7 cellular contexts compared by ENCODE assay signal in the genomic region with DNA sequence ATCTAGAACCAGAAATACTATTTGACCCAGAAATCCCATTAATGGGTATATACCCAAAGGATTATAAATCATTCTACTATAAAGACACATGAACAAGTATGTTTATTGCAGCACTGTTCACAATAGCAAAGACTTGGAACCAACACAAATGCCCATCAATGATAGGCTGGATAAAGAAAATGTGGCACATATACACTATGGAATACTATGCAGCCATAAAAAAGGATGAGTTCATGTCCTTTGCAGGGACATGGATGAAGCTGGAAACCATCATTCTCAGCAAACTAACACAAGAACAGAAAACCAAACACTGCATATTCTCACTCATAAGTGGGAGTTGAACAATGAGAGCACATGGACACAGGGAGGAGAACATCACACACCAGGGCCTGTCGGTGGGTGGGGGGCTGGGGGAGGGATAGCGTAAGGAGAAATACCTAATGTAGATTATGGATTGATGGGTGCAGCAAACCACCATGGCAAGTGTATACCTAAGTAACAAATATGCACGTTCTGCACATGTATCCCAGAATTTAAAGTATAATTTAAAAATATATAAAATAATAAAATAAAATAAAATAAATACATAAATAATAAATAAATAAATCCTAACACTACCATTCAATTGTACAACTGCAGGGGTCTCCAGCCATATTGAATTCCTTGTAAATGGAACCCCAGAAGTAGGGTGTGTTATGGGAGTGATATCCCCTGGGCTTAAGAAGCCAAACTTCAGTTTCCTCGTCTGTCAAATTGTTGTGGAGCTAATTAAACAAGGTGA.
A peak's percentile ranks its signal among the peaks of the same experiment; 100 is the strongest.
DNase-seq lines count a peak whose midpoint lies in the region; ATAC-seq, FAIRE-seq and TF ChIP-seq lines count a peak whose summit lies in the region.
"Not testable (repeated sequence)": the region's sequence is repeated elsewhere in the genome, so short reads cannot be mapped to it uniquely, and the experiment has no call there.

No MANE protein-coding gene starts in this region.

- H3K9ac ChIP-seq in K562 (ENCODE audit: insufficient read depth in 1 of 2, low read depth in 2 of 2, low read length in 2 of 2); neural progenitor cell: not testable (repeated sequence)

- peaks cover 16% of the 10 kb centered on the region for H3K4me1 Mint-ChIP-seq in GM23338
- peaks cover 16% of the 10 kb centered on the region for H3K4me1 Mint-ChIP-seq in WTC11
- H3K4me1 Mint-ChIP-seq in activated naive CD4-positive, alpha-beta T cell treated with anti-CD3 and anti-CD28 coated beads, Interleukin-2, amount 50 U/mL, for 24 hours; neural progenitor cell: not testable (repeated sequence)

- not testable (repeated sequence) for H3K27ac ChIP-seq in GM23338 (ENCODE audit: low read depth); HEK293 (ENCODE audit: extremely low read depth, low read depth, low read length); K562 (ENCODE audit: extremely low read depth, low read depth, low read length); neural progenitor cell

- not testable (repeated sequence) for TF ChIP-seq RAD21 in K562 (CRISPR knock-in tag; conservative IDR thresholded peaks at IDR 0.05 in 1 of 2, IDR thresholded peaks at IDR 0.05 in 1 of 2)

- H3K9me3 ChIP-seq in HEK293 (ENCODE audit: control insufficient read depth, insufficient read depth, low read depth, low read length); K562 (replicated peaks; ENCODE audit: control insufficient read depth, insufficient read depth, low read depth, low read length); neural progenitor cell (ENCODE audit: low read depth): not testable (repeated sequence)

- not testable (repeated sequence) for TF ChIP-seq EP300 in K562 (IDR thresholded peaks at IDR 0.05; ENCODE audit: low read length)

- H3K27me3 Mint-ChIP-seq in GM23338 (ENCODE audit: insufficient read depth, low read depth, poor library complexity); neural progenitor cell (ENCODE audit: insufficient read depth, low read depth): not testable (repeated sequence)
- peaks cover 14% of the 10 kb centered on the region for H3K27me3 Mint-ChIP-seq in WTC11 (ENCODE audit: low read depth)
- peaks cover 17% of the 10 kb centered on the region for H3K27me3 Mint-ChIP-seq in activated naive CD4-positive, alpha-beta T cell treated with anti-CD3 and anti-CD28 coated beads, Interleukin-2, amount 50 U/mL, for 24 hours

- 8% methylated on average over 2 of the region's 4 CpGs for WGBS in K562 (ENCODE audit: insufficient coverage, low coverage, missing lambda C conversion rate)

- DNase-seq in GM23338 (ENCODE audit: low spot score); WTC11 (ENCODE audit: low spot score); K562 (ENCODE audit: extremely low read depth in 1 of 4, low spot score in 3 of 4); neural progenitor cell (ENCODE audit: low spot score): not testable (repeated sequence)

- not testable (repeated sequence) for H3K9me2 ChIP-seq in GM23338 (ENCODE audit: insufficient read depth)

- in situ Hi-C loops in K562 (cut with MboI), result not testable (repeated sequence)

- not testable (repeated sequence) for H3K79me2 ChIP-seq in GM23338 (replicated peaks; ENCODE audit: insufficient read depth); K562 (ENCODE audit: control insufficient read depth, insufficient read depth, low read length); neural progenitor cell (ENCODE audit: low read depth)

- H3K4me3 Mint-ChIP-seq in GM23338; WTC11; activated naive CD4-positive, alpha-beta T cell treated with anti-CD3 and anti-CD28 coated beads, Interleukin-2, amount 50 U/mL, for 24 hours; neural progenitor cell: not testable (repeated sequence)

- POLR2A ChIA-PET in HEK293 (lab: Yijun Ruan, JAX); WTC11 (lab: Charles Lee); K562 (lab: Yijun Ruan, JAX): not testable (repeated sequence)

- BruUV-seq in K562 (replicated peaks; lab: Mats Ljungman, UMichigan), result not testable (repeated sequence)

- intact Hi-C loops in K562 (cut with micrococcal nuclease), result not testable (repeated sequence)

- H3K27ac Mint-ChIP-seq in GM23338, WTC11, neural progenitor cell: not testable (repeated sequence)
- peak overlapping the region; percentile 57 for H3K27ac Mint-ChIP-seq in activated naive CD4-positive, alpha-beta T cell treated with anti-CD3 and anti-CD28 coated beads, Interleukin-2, amount 50 U/mL, for 24 hours

- H3K4me1 ChIP-seq in GM23338 (ENCODE audit: insufficient read depth); HEK293 (ENCODE audit: control insufficient read depth, insufficient read depth, low read length); K562 (replicated peaks in 1 of 2; ENCODE audit: control insufficient read depth in 2 of 2, insufficient read depth in 2 of 2, low read length in 2 of 2): not testable (repeated sequence)
- H3K4me1 ChIP-seq in neural progenitor cell, result peaks cover 12% of the 10 kb centered on the region

- FAIRE-seq in G401.6 (lab: Jason Lieb, UNC), result peak; percentile 81
- not testable (repeated sequence) for FAIRE-seq in K562 (lab: Jason Lieb, UNC)

- CTCF ChIA-PET in HEK293 (lab: Yijun Ruan, JAX); K562 (lab: Yijun Ruan, JAX; ENCODE audit: low intra/inter-chr PET ratio): not testable (repeated sequence)
- CTCF ChIA-PET in WTC11 (lab: Charles Lee), result interaction anchor here (0.6 to 1.1 kb wide), 4 partner anchors 15 to 83 kb away, joined by 3 read pairs; no protein-coding TSS in a partner anchor

- not testable (repeated sequence) for H3K36me3 Mint-ChIP-seq in GM23338 (ENCODE audit: low read depth); WTC11; activated naive CD4-positive, alpha-beta T cell treated with anti-CD3 and anti-CD28 coated beads, Interleukin-2, amount 50 U/mL, for 24 hours; neural progenitor cell

- not testable (repeated sequence) for H3K9me1 ChIP-seq in K562 (ENCODE audit: control insufficient read depth, insufficient read depth, low read length)

- peak overlapping the region; percentile 95; the same call in 1 of the 2 replicates for H2AFZ ChIP-seq in GM23338
- H2AFZ ChIP-seq in K562 (ENCODE audit: low read depth, low read length); neural progenitor cell (replicated peaks): not testable (repeated sequence)

- not testable (repeated sequence) for ATAC-seq in GM23338, WTC11, K562

- not testable (repeated sequence) for H3K27me3 ChIP-seq in GM23338 (ENCODE audit: insufficient read depth); neural progenitor cell
- peaks cover 2 to 10% of the 10 kb centered on the region in 2 experiments; a peak in 1 of 5 replicates for H3K27me3 ChIP-seq in K562 (ENCODE audit: control insufficient read depth in 2 of 2, insufficient read depth in 2 of 2, low read length in 2 of 2)

- TF ChIP-seq CTCF in GM23338 (conservative IDR thresholded peaks at IDR 0.05; ENCODE audit: low read depth in 2 of 2); HEK293 (tag by site-specific recombination; IDR thresholded peaks at IDR 0.05); WTC11 (IDR thresholded peaks at IDR 0.05); K562 (IDR thresholded peaks at IDR 0.05 in 2 of 3, conservative IDR thresholded peaks at IDR 0.05 in 1 of 3; ENCODE audit: insufficient read depth in 2 of 3, low read depth in 1 of 3, low read length in 3 of 3); neural progenitor cell (IDR thresholded peaks at IDR 0.05): not testable (repeated sequence)

- H3K4me3 ChIP-seq in GM23338; HEK293 (ENCODE audit: low read depth, low read length); K562; neural progenitor cell: not testable (repeated sequence)

- not testable (repeated sequence) for H4K20me1 ChIP-seq in GM23338 (replicated peaks; ENCODE audit: insufficient read depth); K562 (replicated peaks; ENCODE audit: control insufficient read depth, insufficient read depth, low read length); neural progenitor cell (ENCODE audit: low read depth)

- H3F3A ChIP-seq in GM23338 (replicated peaks; ENCODE audit: low read depth), result not testable (repeated sequence)
- peaks cover 14% of the 10 kb centered on the region for H3F3A ChIP-seq in neural progenitor cell (ENCODE audit: low read depth)

- not testable (repeated sequence) for H3K36me3 ChIP-seq in GM23338 (ENCODE audit: insufficient read depth); HEK293 (ENCODE audit: control insufficient read depth in 2 of 2, insufficient read depth in 1 of 2, low read length in 2 of 2); K562 (ENCODE audit: control insufficient read depth, insufficient read depth, low read length); neural progenitor cell

- peaks cover 12% of the 10 kb centered on the region; the same call in 2 of the 3 replicates for H3K9me3 Mint-ChIP-seq in GM23338
- H3K9me3 Mint-ChIP-seq in WTC11, result peaks cover 25% of the 10 kb centered on the region
- not testable (repeated sequence) for H3K9me3 Mint-ChIP-seq in activated naive CD4-positive, alpha-beta T cell treated with anti-CD3 and anti-CD28 coated beads, Interleukin-2, amount 50 U/mL, for 24 hours
- peaks cover 18% of the 10 kb centered on the region for H3K9me3 Mint-ChIP-seq in neural progenitor cell

- H3K4me2 ChIP-seq in GM23338; K562 (ENCODE audit: insufficient read depth, low read length): not testable (repeated sequence)
- H3K4me2 ChIP-seq in neural progenitor cell, result peak overlapping the region; percentile 36

- TF ChIP-seq POLR2A in K562 (conservative IDR thresholded peaks at IDR 0.05), result not testable (repeated sequence)

TF ChIP-seq in HEK293, 187 proteins besides CTCF, POLR2A, EP300 and RAD21 (continues in another document):
- peak; percentile 92 for TF ChIP-seq ZNF146 (tag by site-specific recombination; IDR thresholded peaks at IDR 0.05)

TF ChIP-seq in WTC11, 78 proteins besides CTCF, POLR2A, EP300 and RAD21 (continues in another document):
- peak; percentile 93 for TF ChIP-seq HMGA2 (CRISPR knock-in tag; IDR thresholded peaks at IDR 0.05)

TF ChIP-seq in K562, 482 proteins besides CTCF, POLR2A, EP300 and RAD21:
- peak; percentile 50 for TF ChIP-seq ZNF146 (CRISPR knock-in tag; IDR thresholded peaks at IDR 0.05; ENCODE audit: unreplicated experiment)
TF ChIP-seq in K562: peak in this region for 1; not testable (repeated sequence) for 481.
